14 cellular contexts compared by ENCODE assay signal in the genomic region with DNA sequence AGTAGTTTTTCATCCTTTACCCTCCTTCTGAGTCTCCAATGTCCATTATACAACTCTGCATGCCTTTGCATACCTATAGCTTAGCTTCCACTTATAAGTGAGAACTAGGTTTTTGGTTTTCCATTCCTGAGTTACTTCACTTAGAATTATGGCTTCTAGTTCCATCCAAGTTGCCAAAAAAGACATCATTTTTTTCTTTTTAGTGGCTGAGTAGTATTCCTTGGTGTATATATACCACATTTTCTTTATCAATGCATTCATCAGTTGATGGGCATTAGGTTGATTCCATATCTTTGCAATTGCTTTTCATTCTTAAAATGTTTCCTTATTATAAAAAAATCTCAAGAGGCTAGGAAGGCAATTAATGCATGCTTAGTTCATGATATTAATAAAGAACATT.
DNase-seq lines count a peak whose midpoint lies in the region; ATAC-seq and TF ChIP-seq lines count a peak whose summit lies in the region.
"Had no signal": no experiment of that assay in that cellular context is flagged by ENCODE, and none has a peak within 500 bp of the region (broad histone marks: within the 10 kb centered on the region; RNA-seq: fewer than 3 reads in every experiment).

No MANE protein-coding gene starts in this region.

- DNase-seq in GM23338 (ENCODE audit: low spot score) (no peak), SJSA1 (ENCODE audit: low read depth in 1 of 2, low spot score in 2 of 2) (no peak), colonic mucosa (no peak), thyroid gland (no peak), HK-2 (ENCODE audit: unreplicated experiment) (no peak)
- DNase-seq in activated naive CD4-positive, alpha-beta T cell treated with anti-CD3 and anti-CD28 coated beads for 36 hours = no peak
- DNase-seq in activated T-helper 1 cell treated with anti-CD3 and anti-CD28 coated beads, Interleukin-12 subunit alpha, Interleukin-12 subunit beta, Interleukin-2, Interleukin-4 antibody, amounts not matched to agents 30 ng/mL and 10 ng/mL and 1 ng/mL, durations not matched to agents 14 hours and 24 hours and 36 hours (ENCODE audit: low spot score) = no peak
- DNase-seq: CD4-positive, CD25-positive, alpha-beta regulatory T cell; COR-L47; Karpas-422; NCI-H1417 treated with DMSO at 0.1 percent for 48 hours; NCI-H187; NCI-H526 had no signal

- H3K9ac ChIP-seq in colonic mucosa (ENCODE audit: low read depth in 2 of 2, low read length in 2 of 2) = no peak overlapping the region

- H3K4me1 ChIP-seq in GM23338 (ENCODE audit: insufficient read depth) (peaks cover 7% of the 10 kb centered on the region; the same call in 1 of the 2 replicates), SJSA1 (replicated peaks) (peaks cover 34% of the 10 kb centered on the region), colonic mucosa (no peaks in the 10 kb centered on the region), thyroid gland (peaks cover 32 to 42% of the 10 kb centered on the region in 2 donors)

- H3K9me3 ChIP-seq in SJSA1 (replicated peaks) (no peaks in the 10 kb centered on the region), colonic mucosa (no peaks in the 10 kb centered on the region), thyroid gland (no peaks in the 10 kb centered on the region)
- H3K9me3 ChIP-seq: BE2C had no signal

- TF ChIP-seq CTCF in GM23338 (conservative IDR thresholded peaks at IDR 0.05; ENCODE audit: low read depth in 2 of 2) = no peak
- no peak for TF ChIP-seq CTCF in colonic mucosa (IDR thresholded peaks at IDR 0.05)
- no peak for TF ChIP-seq CTCF in thyroid gland (IDR thresholded peaks at IDR 0.05)

- H3K4me3 ChIP-seq in GM23338 (no peak overlapping the region), SJSA1 (no peak overlapping the region), colonic mucosa (no peak overlapping the region), thyroid gland (replicated peaks in 1 of 3) (no peak overlapping the region)

- peaks cover 9% of the 10 kb centered on the region for H3K4me1 Mint-ChIP-seq in GM23338
- no peaks in the 10 kb centered on the region for H3K4me1 Mint-ChIP-seq in activated naive CD4-positive, alpha-beta T cell treated with anti-CD3 and anti-CD28 coated beads for 36 hours (ENCODE audit: low read depth)
- no peaks in the 10 kb centered on the region for H3K4me1 Mint-ChIP-seq in activated T-helper 1 cell treated with anti-CD3 and anti-CD28 coated beads, Interleukin-12 subunit alpha, Interleukin-12 subunit beta, Interleukin-2, Interleukin-4 antibody, amounts not matched to agents 30 ng/mL and 10 ng/mL and 1 ng/mL, durations not matched to agents 14 hours and 24 hours and 36 hours (ENCODE audit: low read depth)
- H3K4me1 Mint-ChIP-seq: CD4-positive, CD25-positive, alpha-beta regulatory T cell had no signal

- no peak overlapping the region for H3K27ac Mint-ChIP-seq in GM23338
- no peak overlapping the region for H3K27ac Mint-ChIP-seq in activated naive CD4-positive, alpha-beta T cell treated with anti-CD3 and anti-CD28 coated beads for 36 hours
- H3K27ac Mint-ChIP-seq in activated T-helper 1 cell treated with anti-CD3 and anti-CD28 coated beads, Interleukin-12 subunit alpha, Interleukin-12 subunit beta, Interleukin-2, Interleukin-4 antibody, amounts not matched to agents 30 ng/mL and 10 ng/mL and 1 ng/mL, durations not matched to agents 14 hours and 24 hours and 36 hours = no peak overlapping the region
- H3K27ac Mint-ChIP-seq: CD4-positive, CD25-positive, alpha-beta regulatory T cell had no signal

- ATAC-seq in GM23338 = no peak

- H3K27me3 Mint-ChIP-seq in GM23338 (ENCODE audit: insufficient read depth, low read depth, poor library complexity) = peaks cover 4% of the 10 kb centered on the region
- H3K27me3 Mint-ChIP-seq in activated naive CD4-positive, alpha-beta T cell treated with anti-CD3 and anti-CD28 coated beads for 36 hours (ENCODE audit: low read depth) = no peaks in the 10 kb centered on the region
- no peaks in the 10 kb centered on the region for H3K27me3 Mint-ChIP-seq in activated T-helper 1 cell treated with anti-CD3 and anti-CD28 coated beads, Interleukin-12 subunit alpha, Interleukin-12 subunit beta, Interleukin-2, Interleukin-4 antibody, amounts not matched to agents 30 ng/mL and 10 ng/mL and 1 ng/mL, durations not matched to agents 14 hours and 24 hours and 36 hours (ENCODE audit: insufficient read depth)
- H3K27me3 Mint-ChIP-seq: CD4-positive, CD25-positive, alpha-beta regulatory T cell had no signal

- H4K20me1 ChIP-seq in GM23338 (replicated peaks; ENCODE audit: insufficient read depth) = no peaks in the 10 kb centered on the region

- no peak for TF ChIP-seq POLR2A in thyroid gland (IDR thresholded peaks at IDR 0.05)

- intact Hi-C loops in colonic mucosa (cut with DNase I) (no loop called here), thyroid gland (cut with DNase I) (no loop called here)
- intact Hi-C loops in activated naive CD4-positive, alpha-beta T cell treated with anti-CD3 and anti-CD28 coated beads for 36 hours (cut with micrococcal nuclease) = no loop called here
- intact Hi-C loops in activated T-helper 1 cell treated with anti-CD3 and anti-CD28 coated beads, Interleukin-12 subunit alpha, Interleukin-12 subunit beta, Interleukin-2, Interleukin-4 antibody, amounts not matched to agents 30 ng/mL and 10 ng/mL and 1 ng/mL, durations not matched to agents 14 hours and 24 hours and 36 hours (cut with micrococcal nuclease) = no loop called here

- H3K9me3 Mint-ChIP-seq in GM23338 = peaks cover 13% of the 10 kb centered on the region
- H3K9me3 Mint-ChIP-seq in activated naive CD4-positive, alpha-beta T cell treated with anti-CD3 and anti-CD28 coated beads for 36 hours = no peaks in the 10 kb centered on the region
- H3K9me3 Mint-ChIP-seq in activated T-helper 1 cell treated with anti-CD3 and anti-CD28 coated beads, Interleukin-12 subunit alpha, Interleukin-12 subunit beta, Interleukin-2, Interleukin-4 antibody, amounts not matched to agents 30 ng/mL and 10 ng/mL and 1 ng/mL, durations not matched to agents 14 hours and 24 hours and 36 hours = no peaks in the 10 kb centered on the region
- H3K9me3 Mint-ChIP-seq: CD4-positive, CD25-positive, alpha-beta regulatory T cell had no signal

- CTCF ChIA-PET in activated naive CD4-positive, alpha-beta T cell treated with anti-CD3 and anti-CD28 coated beads for 36 hours (lab: Charles Lee) = no interaction called here

- no peak overlapping the region for H3K4me3 Mint-ChIP-seq in GM23338
- H3K4me3 Mint-ChIP-seq in activated naive CD4-positive, alpha-beta T cell treated with anti-CD3 and anti-CD28 coated beads for 36 hours = no peak overlapping the region
- H3K4me3 Mint-ChIP-seq in activated T-helper 1 cell treated with anti-CD3 and anti-CD28 coated beads, Interleukin-12 subunit alpha, Interleukin-12 subunit beta, Interleukin-2, Interleukin-4 antibody, amounts not matched to agents 30 ng/mL and 10 ng/mL and 1 ng/mL, durations not matched to agents 14 hours and 24 hours and 36 hours = no peak overlapping the region
- H3K4me3 Mint-ChIP-seq: CD4-positive, CD25-positive, alpha-beta regulatory T cell had no signal

- H3K79me2 ChIP-seq in GM23338 (replicated peaks; ENCODE audit: insufficient read depth) = no peaks in the 10 kb centered on the region

- H3K36me3 ChIP-seq in GM23338 (ENCODE audit: insufficient read depth) (no peaks in the 10 kb centered on the region), SJSA1 (no peaks in the 10 kb centered on the region), colonic mucosa (no peaks in the 10 kb centered on the region), thyroid gland (no peaks in the 10 kb centered on the region)

- peaks cover 12% of the 10 kb centered on the region; the same call in 2 of the 3 replicates for H3K36me3 Mint-ChIP-seq in GM23338 (ENCODE audit: low read depth)
- no peaks in the 10 kb centered on the region for H3K36me3 Mint-ChIP-seq in activated naive CD4-positive, alpha-beta T cell treated with anti-CD3 and anti-CD28 coated beads for 36 hours (ENCODE audit: low read depth)
- H3K36me3 Mint-ChIP-seq in activated T-helper 1 cell treated with anti-CD3 and anti-CD28 coated beads, Interleukin-12 subunit alpha, Interleukin-12 subunit beta, Interleukin-2, Interleukin-4 antibody, amounts not matched to agents 30 ng/mL and 10 ng/mL and 1 ng/mL, durations not matched to agents 14 hours and 24 hours and 36 hours (ENCODE audit: low read depth) = no peaks in the 10 kb centered on the region
- H3K36me3 Mint-ChIP-seq: CD4-positive, CD25-positive, alpha-beta regulatory T cell had no signal

- H3F3A ChIP-seq in GM23338 (replicated peaks; ENCODE audit: low read depth) = no peaks in the 10 kb centered on the region

- H3K27ac ChIP-seq in GM23338 (ENCODE audit: low read depth) = peak overlapping the region; percentile 52
- H3K27ac ChIP-seq in SJSA1 = peak overlapping the region; percentile 27
- H3K27ac ChIP-seq in colonic mucosa = peak overlapping the region; percentile 52
- peak overlapping the region; percentile 58 to 89 (median 84) for H3K27ac ChIP-seq in thyroid gland

- H3K4me2 ChIP-seq in GM23338 = no peak overlapping the region

- H3K27me3 ChIP-seq in GM23338 (ENCODE audit: insufficient read depth) (no peaks in the 10 kb centered on the region), SJSA1 (replicated peaks) (no peaks in the 10 kb centered on the region), colonic mucosa (no peaks in the 10 kb centered on the region), thyroid gland (no peaks in the 10 kb centered on the region)
- H3K27me3 ChIP-seq: BE2C had no signal

- H3K9me2 ChIP-seq in GM23338 (ENCODE audit: insufficient read depth) = no peaks in the 10 kb centered on the region; the same call in 1 of the 2 replicates

- no peak overlapping the region for H2AFZ ChIP-seq in GM23338

TF ChIP-seq in GM23338, 12 proteins besides CTCF, POLR2A, EP300 and RAD21:
- no peak for TF ChIP-seq STAT1 (IDR thresholded peaks at IDR 0.05; ENCODE audit: unreplicated experiment)
- TF ChIP-seq ZNF114 (CRISPR knock-in tag; IDR thresholded peaks at IDR 0.05) = no peak
- TF ChIP-seq CREB1 (CRISPR knock-in tag; IDR thresholded peaks at IDR 0.05; ENCODE audit: low read depth) = no peak
- TF ChIP-seq NANOG (IDR thresholded peaks at IDR 0.05; ENCODE audit: borderline replicate concordance) = no peak
- TF ChIP-seq JUNB (IDR thresholded peaks at IDR 0.05; ENCODE audit: unreplicated experiment) = no peak

Comparison
In these comparisons a context has a peak if more than half of its experiments do, and no peak if none do; other contexts are left out.
1. H3K27ac ChIP-seq: peak in every context shown above with its lines; median percentile 84 in thyroid gland; 52 in GM23338; 52 in colonic mucosa; 27 in SJSA1.